In the genomic region with DNA sequence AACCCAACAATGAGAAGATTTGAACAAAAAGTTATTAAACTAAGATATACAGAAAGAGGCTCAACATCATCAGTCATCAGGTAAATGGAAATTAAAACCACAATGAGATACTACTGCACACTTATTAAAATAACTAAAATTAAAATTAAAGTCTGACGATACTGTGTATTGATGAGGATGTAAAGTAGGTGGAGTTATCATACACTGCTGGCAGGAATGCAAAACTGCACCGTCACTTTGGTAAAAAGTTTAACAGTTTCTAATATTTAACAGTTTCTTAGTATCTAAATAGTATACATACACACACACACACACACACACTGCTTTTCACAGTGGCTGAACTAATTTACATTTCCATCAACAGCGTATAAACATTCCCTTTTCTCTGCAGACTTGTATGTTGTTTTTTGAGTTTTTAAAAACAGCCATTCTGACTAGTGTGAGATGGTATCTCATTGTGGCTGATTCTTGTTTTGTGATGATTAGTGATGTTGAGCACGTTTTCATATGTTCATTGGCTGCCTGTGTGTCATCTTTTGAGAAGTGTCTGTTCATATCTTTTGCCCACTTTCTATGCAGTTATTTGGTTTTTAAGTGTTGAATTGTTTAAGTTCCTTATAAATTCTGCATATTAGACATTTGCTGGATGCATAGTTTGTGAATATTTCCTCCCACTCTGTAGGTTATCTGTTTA, we compare ENCODE assay signal across 24 cellular contexts.
DNase-seq lines count a peak whose midpoint lies in the region; ATAC-seq and TF ChIP-seq lines count a peak whose summit lies in the region.
"Had no signal": no experiment of that assay in that cellular context is flagged by ENCODE, and none has a peak within 500 bp of the region (broad histone marks: within the 10 kb centered on the region; RNA-seq: fewer than 3 reads in every experiment).

No MANE protein-coding gene starts in this region.

- no peak overlapping the region for H4K8ac ChIP-seq in mesendoderm (ENCODE audit: low read depth, low read length)

- no peak for TF ChIP-seq EP300 in tibial nerve (IDR thresholded peaks at IDR 0.05)

- peak; percentile 6 for TF ChIP-seq CTCF in cardiac muscle cell (IDR thresholded peaks at IDR 0.05; ENCODE audit: low read depth, low read length)
- TF ChIP-seq CTCF in choroid plexus epithelial cell (conservative IDR thresholded peaks at IDR 0.05; ENCODE audit: low read depth, low read length): peak; percentile 40
- TF ChIP-seq CTCF in tibial nerve (IDR thresholded peaks at IDR 0.05): no peak

- H3K56ac ChIP-seq in mesendoderm (ENCODE audit: low read length): no peak overlapping the region

- no peak overlapping the region for H2BK15ac ChIP-seq in mesendoderm (replicated peaks; ENCODE audit: low read depth)

- no peak for DNase-seq in cardiac muscle cell (ENCODE audit: low read depth in 1 of 2, low spot score in 1 of 2)
- DNase-seq in Right ventricle myocardium inferior (ENCODE audit: missing footprints): no peak
- no peak for DNase-seq in choroid plexus epithelial cell (ENCODE audit: low read depth)
- peak; percentile 5 for DNase-seq in mesendoderm
- no peak for DNase-seq in NCI-H524 (lab: John Stamatoyannopoulos, UW)
- no peak for DNase-seq in AML-193 (lab: John Stamatoyannopoulos, UW)
- no peak for DNase-seq in stimulated activated CD4-positive, alpha-beta T cell treated with anti-CD3 and anti-CD28 coated beads, Interleukin-4, amount 100 ng/mL, for 4 hours
- no peak for DNase-seq in tibial nerve (ENCODE audit: low spot score in 2 of 2)
- DNase-seq: activated CD4-positive, alpha-beta memory T cell treated with anti-CD3 and anti-CD28 coated beads for 36 hours; activated effector memory CD4-positive, alpha-beta T cell treated with anti-CD3 and anti-CD28 coated beads, Interleukin-2, amount 50 U/mL, for 16 hours; COR-L47; DMS79 treated with DMSO at 0.1 percent for 48 hours; dorsolateral prefrontal cortex; gastrocnemius medialis; hypothalamus; MG63; NCI-H1417 treated with DMSO at 0.1 percent for 48 hours; NCI-H510A treated with DMSO at 0.1 percent for 48 hours; psoas muscle; stimulated activated naive CD4-positive, alpha-beta T cell; WERI-Rb-1 had no signal

- no peak for ATAC-seq in Right ventricle myocardium inferior
- ATAC-seq: gastrocnemius medialis, psoas muscle had no signal

- no peaks in the 10 kb centered on the region for H3K79me2 ChIP-seq in mesendoderm (ENCODE audit: control insufficient read depth, insufficient read depth, low read length)

- no peak overlapping the region for H3K4me3 ChIP-seq in cardiac muscle cell
- no peak overlapping the region for H3K4me3 ChIP-seq in choroid plexus epithelial cell (ENCODE audit: low read depth, low read length)
- H3K4me3 ChIP-seq in mesendoderm (ENCODE audit: low read length): no peak overlapping the region
- no peak overlapping the region for H3K4me3 ChIP-seq in tibial nerve
- H3K4me3 ChIP-seq: dorsolateral prefrontal cortex, gastrocnemius medialis, MG63, psoas muscle, SK-N-MC, skin epidermis had no signal

- H3K27ac ChIP-seq in cardiac muscle cell (no peak overlapping the region), mesendoderm (ENCODE audit: low read depth, low read length) (no peak overlapping the region), tibial nerve (no peak overlapping the region)
- H3K27ac ChIP-seq: dorsolateral prefrontal cortex, epithelial cell of prostate, gastrocnemius medialis, psoas muscle, SK-N-MC, skin epidermis, WERI-Rb-1 had no signal

- no CpG with 5 or more reads among the region's 4 CpGs for WGBS in mesendoderm (ENCODE audit: extremely low coverage, insufficient coverage, low lambda C conversion rate)
- 82 to 84% methylated on average over 4 of the region's 4 CpGs for WGBS in tibial nerve, 2 donors

- intact Hi-C loops in Right ventricle myocardium inferior (cut with DNase I): no loop called here

- no peaks in the 10 kb centered on the region for H3K9me3 ChIP-seq in cardiac muscle cell (ENCODE audit: low read depth)
- H3K9me3 ChIP-seq in tibial nerve: no peaks in the 10 kb centered on the region
- H3K9me3 ChIP-seq: gastrocnemius medialis, MG63, psoas muscle had no signal

- no peak overlapping the region for H3K4me2 ChIP-seq in mesendoderm (ENCODE audit: low read length)

- no peak overlapping the region for H2AK5ac ChIP-seq in mesendoderm (ENCODE audit: low read length)

- no peak overlapping the region for H4K5ac ChIP-seq in mesendoderm (ENCODE audit: low read length)

- H3K79me1 ChIP-seq in mesendoderm (ENCODE audit: low read length): no peaks in the 10 kb centered on the region

- H3K23ac ChIP-seq in mesendoderm (ENCODE audit: low read length): no peak overlapping the region

- no peak for TF ChIP-seq POLR2A in tibial nerve (IDR thresholded peaks at IDR 0.05)

- no peak overlapping the region for H3K4ac ChIP-seq in mesendoderm (ENCODE audit: low read depth, low read length)

- H2BK5ac ChIP-seq in mesendoderm (ENCODE audit: low read length): no peak overlapping the region

- H3K27me3 ChIP-seq in cardiac muscle cell (no peaks in the 10 kb centered on the region), mesendoderm (ENCODE audit: insufficient read depth, low read length, poor library complexity) (no peaks in the 10 kb centered on the region), tibial nerve (no peaks in the 10 kb centered on the region)
- H3K27me3 ChIP-seq: dorsolateral prefrontal cortex, gastrocnemius medialis, MG63 had no signal

- no peak overlapping the region for H3K9ac ChIP-seq in mesendoderm (ENCODE audit: low read length)

- no peak overlapping the region for H3K18ac ChIP-seq in mesendoderm (ENCODE audit: low read length)

- H2BK120ac ChIP-seq in mesendoderm (ENCODE audit: low read depth, low read length): no peak overlapping the region

- H3K4me1 ChIP-seq in cardiac muscle cell (ENCODE audit: low read depth): no peaks in the 10 kb centered on the region
- H3K4me1 ChIP-seq in mesendoderm (ENCODE audit: control insufficient read depth, low read depth, low read length): no peaks in the 10 kb centered on the region
- no peaks in the 10 kb centered on the region for H3K4me1 ChIP-seq in tibial nerve
- H3K4me1 ChIP-seq: gastrocnemius medialis, psoas muscle had no signal

- H3K36me3 ChIP-seq in cardiac muscle cell: no peaks in the 10 kb centered on the region
- H3K36me3 ChIP-seq in mesendoderm (ENCODE audit: control insufficient read depth, insufficient read depth, low read length): no peaks in the 10 kb centered on the region
- H3K36me3 ChIP-seq in tibial nerve: no peaks in the 10 kb centered on the region
- H3K36me3 ChIP-seq: gastrocnemius medialis, MG63, WERI-Rb-1 had no signal

Comparison
In these comparisons a context has a peak if more than half of its experiments do, and no peak if none do; other contexts are left out.
1. CTCF ChIP-seq: peak in cardiac muscle cell (single experiment) and choroid plexus epithelial cell (single experiment); none in tibial nerve (0 of 5).